28 cellular contexts compared by ENCODE assay signal in genomic region chr14:92944976-92945375, GRCh38.
A peak's percentile ranks its signal among the peaks of the same experiment; 100 is the strongest.
DNase-seq lines count a peak whose midpoint lies in the region; ATAC-seq lines count a peak whose summit lies in the region.
"Had no signal": no experiment of that assay in that cellular context is flagged by ENCODE, and none has a peak within 500 bp of the region (broad histone marks: within the 10 kb centered on the region; RNA-seq: fewer than 3 reads in every experiment).

No MANE protein-coding gene starts in this region.

- H3K27ac ChIP-seq in angular gyrus (ENCODE audit: low read depth, low read length) = peak overlapping the region; percentile 34
- H3K27ac ChIP-seq: left lung, skin epidermis, thoracic aorta, uterus had no signal

- H3K9me3 Mint-ChIP-seq in stimulated activated effector memory CD8-positive, alpha-beta T cell treated with anti-CD3 and anti-CD28 coated beads, Interleukin-12 subunit alpha, Interleukin-12 subunit beta, amount 100 ng/mL, for 72 hours = no peaks in the 10 kb centered on the region
- H3K9me3 Mint-ChIP-seq: activated naive CD8-positive, alpha-beta T cell treated with anti-CD3 and anti-CD28 coated beads, Interleukin-2, amount 50 U/mL, for 24 hours; activated T-cell treated with anti-CD3 and anti-CD28 coated beads, Interleukin-2, amount 50 U/mL, for 4 hours; CD4-positive, CD25-positive, alpha-beta regulatory T cell; neural crest cell; stimulated activated naive CD8-positive, alpha-beta T cell treated with anti-CD3 and anti-CD28 coated beads, Interleukin-15, amount 100 ng/mL, for 72 hours had no signal

- H3K36me3 Mint-ChIP-seq in stimulated activated effector memory CD8-positive, alpha-beta T cell treated with anti-CD3 and anti-CD28 coated beads, Interleukin-12 subunit alpha, Interleukin-12 subunit beta, amount 100 ng/mL, for 72 hours = peaks cover 61% of the 10 kb centered on the region

- peak overlapping the region; percentile 56 for H3K27ac Mint-ChIP-seq in stimulated activated effector memory CD8-positive, alpha-beta T cell treated with anti-CD3 and anti-CD28 coated beads, Interleukin-12 subunit alpha, Interleukin-12 subunit beta, amount 100 ng/mL, for 72 hours
- H3K27ac Mint-ChIP-seq: activated CD8-positive, alpha-beta memory T cell treated with anti-CD3 and anti-CD28 coated beads, Interleukin-2, amount 10 ng/mL, durations not matched to agents 7 days and 5 days; activated naive CD8-positive, alpha-beta T cell treated with anti-CD3 and anti-CD28 coated beads, Interleukin-2, amount 50 U/mL, for 24 hours; T-helper 17 cell had no signal

- DNase-seq in NCI-H2029 (lab: John Stamatoyannopoulos, UW) (peak; percentile 50), NCI-H2029 treated with DMSO at 0.1 percent for 48 hours (lab: John Stamatoyannopoulos, UW) (no peak), NCI-H2107 treated with DMSO at 0.1 percent for 48 hours (lab: John Stamatoyannopoulos, UW; ENCODE audit: unreplicated experiment) (peak; percentile 41), midbrain (lab: John Stamatoyannopoulos, UW) (no peak), EL (no peak)
- no peak for DNase-seq in stimulated activated effector memory CD8-positive, alpha-beta T cell treated with anti-CD3 and anti-CD28 coated beads, Interleukin-12 subunit alpha, Interleukin-12 subunit beta, amount 100 ng/mL, for 72 hours (ENCODE audit: low spot score in 2 of 2)
- DNase-seq: 8988T; activated CD4-positive, alpha-beta T cell treated with anti-CD3 and anti-CD28 coated beads, Interleukin-2, amount 50 U/mL, for 4 hours; activated CD8-positive, alpha-beta memory T cell treated with anti-CD3 and anti-CD28 coated beads, Interleukin-2, amount 10 ng/mL, durations not matched to agents 7 days and 5 days; activated gamma-delta T cell treated with Interleukin-2 at 50 U/mL for 16 hours; activated naive CD8-positive, alpha-beta T cell treated with anti-CD3 and anti-CD28 coated beads, Interleukin-2, amount 50 U/mL, for 24 hours; activated T-cell treated with anti-CD3 and anti-CD28 coated beads, Interleukin-2, amount 50 U/mL, for 4 hours; CD4-positive, CD25-positive, alpha-beta regulatory T cell; IMR-90; mesenchymal stem cell; NCI-H187; NCI-H2227 treated with DMSO at 0.1 percent for 48 hours; NCI-H526 treated with DMSO at 0.1 percent for 48 hours; stimulated activated naive CD8-positive, alpha-beta T cell treated with anti-CD3 and anti-CD28 coated beads, Interleukin-15, amount 100 ng/mL, for 72 hours; T-helper 17 cell; uterus had no signal

- H3K4me3 Mint-ChIP-seq in stimulated activated effector memory CD8-positive, alpha-beta T cell treated with anti-CD3 and anti-CD28 coated beads, Interleukin-12 subunit alpha, Interleukin-12 subunit beta, amount 100 ng/mL, for 72 hours = no peak overlapping the region
- H3K4me3 Mint-ChIP-seq: activated CD8-positive, alpha-beta memory T cell treated with anti-CD3 and anti-CD28 coated beads, Interleukin-2, amount 10 ng/mL, durations not matched to agents 7 days and 5 days; activated naive CD8-positive, alpha-beta T cell treated with anti-CD3 and anti-CD28 coated beads, Interleukin-2, amount 50 U/mL, for 24 hours; activated T-cell treated with anti-CD3 and anti-CD28 coated beads, Interleukin-2, amount 50 U/mL, for 4 hours; CD4-positive, CD25-positive, alpha-beta regulatory T cell; neural crest cell; stimulated activated naive CD8-positive, alpha-beta T cell treated with anti-CD3 and anti-CD28 coated beads, Interleukin-15, amount 100 ng/mL, for 72 hours; T-helper 17 cell had no signal

- no peak for ATAC-seq in stimulated activated effector memory CD8-positive, alpha-beta T cell treated with anti-CD3 and anti-CD28 coated beads, Interleukin-12 subunit alpha, Interleukin-12 subunit beta, amount 100 ng/mL, for 72 hours
- ATAC-seq in GM21619 (IDR thresholded peaks at IDR 0.05; ENCODE audit: unreplicated experiment) = no peak
- ATAC-seq: activated CD8-positive, alpha-beta memory T cell treated with anti-CD3 and anti-CD28 coated beads, Interleukin-2, amount 10 ng/mL, durations not matched to agents 7 days and 5 days; activated naive CD8-positive, alpha-beta T cell treated with anti-CD3 and anti-CD28 coated beads, Interleukin-2, amount 50 U/mL, for 24 hours; activated T-cell treated with anti-CD3 and anti-CD28 coated beads, Interleukin-2, amount 50 U/mL, for 4 hours; left lung; Panc1; stimulated activated naive CD8-positive, alpha-beta T cell treated with anti-CD3 and anti-CD28 coated beads, Interleukin-15, amount 100 ng/mL, for 72 hours; T-helper 17 cell had no signal

- no peaks in the 10 kb centered on the region for H3K4me1 Mint-ChIP-seq in stimulated activated effector memory CD8-positive, alpha-beta T cell treated with anti-CD3 and anti-CD28 coated beads, Interleukin-12 subunit alpha, Interleukin-12 subunit beta, amount 100 ng/mL, for 72 hours
- H3K4me1 Mint-ChIP-seq: activated CD8-positive, alpha-beta memory T cell treated with anti-CD3 and anti-CD28 coated beads, Interleukin-2, amount 10 ng/mL, durations not matched to agents 7 days and 5 days; activated naive CD8-positive, alpha-beta T cell treated with anti-CD3 and anti-CD28 coated beads, Interleukin-2, amount 50 U/mL, for 24 hours; neural crest cell; stimulated activated naive CD8-positive, alpha-beta T cell treated with anti-CD3 and anti-CD28 coated beads, Interleukin-15, amount 100 ng/mL, for 72 hours had no signal

Comparison
In these comparisons a context has a peak if more than half of its experiments do, and no peak if none do; other contexts are left out.
1. DNase-seq: peak in NCI-H2029 (single experiment) and NCI-H2107 treated with DMSO at 0.1 percent for 48 hours (single experiment); none in NCI-H2029 treated with DMSO at 0.1 percent for 48 hours (single experiment), stimulated activated effector memory CD8-positive, alpha-beta T cell treated with anti-CD3 and anti-CD28 coated beads, Interleukin-12 subunit alpha, Interleukin-12 subunit beta, amount 100 ng/mL, for 72 hours (0 of 2), midbrain (single experiment) and EL (single experiment).